Comparison of ENCODE assay signal across 13 cellular contexts in genomic region chr17:49439673-49440571, GRCh38. TPM values are rescaled to one million over a fixed set of nuclear protein-coding genes. Genes with fewer than 3 reads are reported as not detected.
DNase-seq lines count a peak whose midpoint lies in the region; TF ChIP-seq lines count a peak whose summit lies in the region.
"Had no signal": no experiment of that assay in that cellular context is flagged by ENCODE, and none has a peak within 500 bp of the region (broad histone marks: within the 10 kb centered on the region; RNA-seq: fewer than 3 reads in every experiment).

No MANE protein-coding gene starts in this region.

- no peaks in the 10 kb centered on the region for H3K9me2 ChIP-seq in OCI-LY7 (ENCODE audit: insufficient read depth, low read length)

- no peak overlapping the region for H3K27ac Mint-ChIP-seq in activated naive CD4-positive, alpha-beta T cell treated with anti-CD3 and anti-CD28 coated beads, Interleukin-2, amount 10 ng/mL, durations not matched to agents 7 days and 5 days
- peak overlapping the region; percentile 43 for H3K27ac Mint-ChIP-seq in type B pancreatic cell

- H3K4me1 Mint-ChIP-seq in activated naive CD4-positive, alpha-beta T cell treated with anti-CD3 and anti-CD28 coated beads, Interleukin-2, amount 10 ng/mL, durations not matched to agents 7 days and 5 days = no peaks in the 10 kb centered on the region
- peaks cover 54% of the 10 kb centered on the region for H3K4me1 Mint-ChIP-seq in type B pancreatic cell (ENCODE audit: unreplicated experiment)

- peak overlapping the region; percentile 39 for H3K27ac ChIP-seq in OCI-LY7 (ENCODE audit: low read depth, low read length, poor library complexity, severe bottlenecking)
- H3K27ac ChIP-seq: pancreas had no signal

- POLR2A ChIA-PET in OCI-LY7 (lab: Charles Lee) = interaction anchor here (0.6 to 1.9 kb wide), 2 partner anchors 71 to 958 kb away, joined by 5 read pairs; no protein-coding TSS in a partner anchor

- peak overlapping the region; percentile 64 for H2AFZ ChIP-seq in OCI-LY7 (ENCODE audit: low read length)

- no peaks in the 10 kb centered on the region for H3K36me3 ChIP-seq in OCI-LY7 (ENCODE audit: insufficient read depth, low read length)
- H3K36me3 ChIP-seq: pancreas had no signal

- no peaks in the 10 kb centered on the region for H3K36me3 Mint-ChIP-seq in activated naive CD4-positive, alpha-beta T cell treated with anti-CD3 and anti-CD28 coated beads, Interleukin-2, amount 10 ng/mL, durations not matched to agents 7 days and 5 days
- no peaks in the 10 kb centered on the region for H3K36me3 Mint-ChIP-seq in type B pancreatic cell

- no peaks in the 10 kb centered on the region for H3K9me3 Mint-ChIP-seq in activated naive CD4-positive, alpha-beta T cell treated with anti-CD3 and anti-CD28 coated beads, Interleukin-2, amount 10 ng/mL, durations not matched to agents 7 days and 5 days
- no peaks in the 10 kb centered on the region for H3K9me3 Mint-ChIP-seq in type B pancreatic cell

- peak overlapping the region; percentile 26 for H3K4me3 ChIP-seq in OCI-LY7 (ENCODE audit: low read depth, low read length, poor library complexity, severe bottlenecking)
- H3K4me3 ChIP-seq: pancreas had no signal

- no peaks in the 10 kb centered on the region for H3K79me2 ChIP-seq in OCI-LY7 (ENCODE audit: insufficient read depth, low read depth, low read length)

- TF ChIP-seq CTCF in OCI-LY7 (conservative IDR thresholded peaks at IDR 0.05; ENCODE audit: low read length) (no peak), type B pancreatic cell (conservative IDR thresholded peaks at IDR 0.05) (no peak)

- intact Hi-C loops in OCI-LY7 (cut with micrococcal nuclease; ENCODE audit: unreplicated experiment) = loop anchor here (5.0 kb wide), 2 partner anchors 57 to 257 kb away; partner anchors contain the start of gene NGFR

- no peaks in the 10 kb centered on the region for H4K20me1 ChIP-seq in OCI-LY7 (ENCODE audit: insufficient read depth, low read length)

- H3K4me1 ChIP-seq in OCI-LY7 (ENCODE audit: insufficient read depth, low read length, poor library complexity, severe bottlenecking) = peaks cover 26% of the 10 kb centered on the region
- H3K4me1 ChIP-seq: pancreas had no signal

- H3K27me3 Mint-ChIP-seq in activated naive CD4-positive, alpha-beta T cell treated with anti-CD3 and anti-CD28 coated beads, Interleukin-2, amount 10 ng/mL, durations not matched to agents 7 days and 5 days = peaks cover 95% of the 10 kb centered on the region
- H3K27me3 Mint-ChIP-seq in type B pancreatic cell = peaks cover 61% of the 10 kb centered on the region

- peak; percentile 16 for DNase-seq in activated naive CD4-positive, alpha-beta T cell treated with anti-CD3 and anti-CD28 coated beads, Interleukin-2, amount 10 ng/mL, durations not matched to agents 7 days and 5 days
- no peak for DNase-seq in activated naive CD4-positive, alpha-beta T cell (lab: John Stamatoyannopoulos, UW)
- no peak for DNase-seq in OCI-LY7 (ENCODE audit: low spot score)
- peak; percentile 18 for DNase-seq in iris pigment epithelial cell (ENCODE audit: low read depth)
- no peak for DNase-seq in type B pancreatic cell (ENCODE audit: extremely low spot score, unreplicated experiment)
- DNase-seq in stimulated activated CD4-positive, alpha-beta T cell treated with anti-CD3 and anti-CD28 coated beads, Interleukin-15, amount 100 ng/mL, for 24 hours = no peak
- DNase-seq in DMS 273 (lab: John Stamatoyannopoulos, UW; ENCODE audit: unreplicated experiment) = no peak
- DNase-seq in activated CD4-positive, alpha-beta T cell treated with anti-CD3 and anti-CD28 coated beads, Interleukin-2, amount 50 U/mL, for 4 hours = no peak
- DNase-seq: activated T-cell treated with anti-CD3 and anti-CD28 coated beads, Interleukin-2, amount 50 U/mL, for 48 hours; NCI-H2171; stimulated activated CD4-positive, alpha-beta T cell treated with anti-CD3 and anti-CD28 coated beads, Interleukin-12 subunit alpha, Interleukin-12 subunit beta, amount 100 ng/mL, for 4 hours had no signal

- H3K4me2 ChIP-seq in OCI-LY7 (ENCODE audit: low read length) = peak overlapping the region; percentile 52

- BruUV-seq in OCI-LY7 (replicated peaks; lab: Mats Ljungman, UMichigan) = no TSS peak

- H3K4me3 Mint-ChIP-seq in activated naive CD4-positive, alpha-beta T cell treated with anti-CD3 and anti-CD28 coated beads, Interleukin-2, amount 10 ng/mL, durations not matched to agents 7 days and 5 days = no peak overlapping the region
- no peak overlapping the region for H3K4me3 Mint-ChIP-seq in type B pancreatic cell

- CTCF ChIA-PET in activated naive CD4-positive, alpha-beta T cell treated with anti-CD3 and anti-CD28 coated beads, Interleukin-2, amount 10 ng/mL, durations not matched to agents 7 days and 5 days (lab: Charles Lee) = interaction anchor here (1.4 kb wide), 1 partner anchor 32 kb away, joined by 3 read pairs; no protein-coding TSS in a partner anchor
- CTCF ChIA-PET in OCI-LY7 (lab: Charles Lee; ENCODE audit: unreplicated experiment) = no interaction called here

- H3K9me3 ChIP-seq in OCI-LY7 (ENCODE audit: low read length) = no peaks in the 10 kb centered on the region
- H3K9me3 ChIP-seq: pancreas had no signal

RNA-seq across cellular contexts. Expression of gene PHB1, which starts 25.2 kb away (rescaled TPM):
- 131 and 137 TPM in 2 replicates for total RNA-seq in OCI-LY7 (2014; rRNA removed; shearing (Covaris generic))
- total RNA-seq in OCI-LY7 (2022) = 175 and 217 TPM in 2 replicates
- 231 and 270 TPM in 2 replicates for total RNA-seq in type B pancreatic cell (ENCODE audit: low replicate concordance)

RNA-seq across cellular contexts. Expression of gene NGFR, which starts 55.2 kb away (rescaled TPM):
- total RNA-seq in OCI-LY7 (2014; rRNA removed; shearing (Covaris generic)) = 0.13 and 1.1 TPM in 2 replicates
- 0.10 and 0.17 TPM in 2 replicates for total RNA-seq in OCI-LY7 (2022)
- 2.1 and 41.3 TPM in 2 replicates for total RNA-seq in type B pancreatic cell (ENCODE audit: low replicate concordance)
- total RNA-seq: dermis microvascular lymphatic vessel endothelial cell had no signal

Comparison
In these comparisons a context has a peak if more than half of its experiments do, and no peak if none do; other contexts are left out.
1. DNase-seq: peak in activated naive CD4-positive, alpha-beta T cell treated with anti-CD3 and anti-CD28 coated beads, Interleukin-2, amount 10 ng/mL, durations not matched to agents 7 days and 5 days (single experiment) and iris pigment epithelial cell (single experiment); none in activated naive CD4-positive, alpha-beta T cell (0 of 4), OCI-LY7 (single experiment), type B pancreatic cell (single experiment), stimulated activated CD4-positive, alpha-beta T cell treated with anti-CD3 and anti-CD28 coated beads, Interleukin-15, amount 100 ng/mL, for 24 hours (single experiment), DMS 273 (single experiment) and activated CD4-positive, alpha-beta T cell treated with anti-CD3 and anti-CD28 coated beads, Interleukin-2, amount 50 U/mL, for 4 hours (0 of 2).